8 cellular contexts compared by ENCODE assay signal in the genomic region with DNA sequence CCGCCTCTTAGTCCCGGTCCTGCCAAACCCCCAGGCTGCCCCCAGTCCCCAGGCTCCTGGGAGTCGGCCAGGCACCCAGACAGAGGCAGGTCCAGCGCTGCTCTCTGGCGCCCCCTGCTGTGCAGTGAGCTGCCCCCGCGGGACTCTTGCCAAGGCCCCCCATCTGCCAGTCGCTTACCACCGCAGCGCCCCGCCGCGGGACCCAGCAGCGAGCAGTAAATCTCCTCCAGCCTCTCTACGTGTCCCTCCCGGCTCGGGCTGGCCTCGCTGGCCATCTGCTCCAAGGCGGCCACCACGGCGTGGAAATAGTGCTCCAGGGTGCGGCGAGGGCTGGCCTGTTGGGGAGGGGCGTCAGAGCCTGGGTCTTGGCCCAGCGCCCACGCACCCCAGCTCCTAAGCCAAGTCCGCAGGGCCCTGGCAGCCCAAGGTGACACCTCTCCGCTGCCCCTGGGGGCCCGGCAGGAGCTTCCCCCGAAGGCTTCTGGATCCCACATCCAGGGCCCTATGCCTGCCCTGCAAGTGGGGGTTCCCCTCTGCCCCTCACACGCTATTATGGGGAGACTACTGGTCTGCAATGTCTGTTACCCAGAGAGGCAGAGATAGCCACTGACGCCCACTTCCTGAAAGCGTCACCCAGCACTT. TPM values are rescaled to one million over a fixed set of nuclear protein-coding genes. Genes with fewer than 3 reads are reported as not detected.
DNase-seq lines count a peak whose midpoint lies in the region; ATAC-seq and TF ChIP-seq lines count a peak whose summit lies in the region.

No MANE protein-coding gene starts in this region.

- ATAC-seq in HG03457 (IDR thresholded peaks at IDR 0.05; ENCODE audit: unreplicated experiment): no peak

- H3K27ac ChIP-seq in colonic mucosa: no peak overlapping the region

- H3K4me3 ChIP-seq in GM12865 (ENCODE audit: low read depth, low read length) (no peak overlapping the region), colonic mucosa (no peak overlapping the region)

- no peaks in the 10 kb centered on the region for H3K27me3 ChIP-seq in colonic mucosa

- TF ChIP-seq CTCF in GM12865 (IDR thresholded peaks at IDR 0.05; ENCODE audit: insufficient read depth, low read depth, low read length, missing control alignments) (peak; percentile 58), colonic mucosa (IDR thresholded peaks at IDR 0.05) (peak; percentile 58)

- intact Hi-C loops in colonic mucosa (cut with DNase I): no loop called here

- DNase-seq in GM12865 (ENCODE audit: low read depth) (peak; percentile 33), OCI-M1 (lab: John Stamatoyannopoulos, UW) (peak; percentile 36), colonic mucosa (peak; percentile 47), hippocampal formation (lab: John Stamatoyannopoulos, UW) (no peak), DMS79 (lab: John Stamatoyannopoulos, UW) (no peak), cortex of kidney (lab: John Stamatoyannopoulos, UW) (no peak)
- DNase-seq in stimulated activated CD4-positive, alpha-beta T cell treated with anti-CD3 and anti-CD28 coated beads, Interleukin-12 subunit alpha, Interleukin-12 subunit beta, amount 100 ng/mL, for 4 hours: peak; percentile 19

- no peaks in the 10 kb centered on the region for H3K4me1 ChIP-seq in colonic mucosa

- no peaks in the 10 kb centered on the region for H3K9me3 ChIP-seq in colonic mucosa

- no peak overlapping the region for H3K9ac ChIP-seq in colonic mucosa (ENCODE audit: low read depth in 2 of 2, low read length in 2 of 2)

- H3K36me3 ChIP-seq in colonic mucosa: no peaks in the 10 kb centered on the region

RNA-seq across cellular contexts. Expression of a gene that starts 33.7 kb away (rescaled TPM):
- 10 to 100 TPM in 1 of 2 donors, 1 to 10 TPM in 1; 6.5 to 12.8 TPM for total RNA-seq in colonic mucosa

RNA-seq across cellular contexts. Expression of a gene that starts 34.6 kb away (rescaled TPM):
- under 1 TPM; 0.61 to 0.96 TPM for total RNA-seq in colonic mucosa

Comparison
In these comparisons a context has a peak if more than half of its experiments do, and no peak if none do; other contexts are left out.
1. DNase-seq: peak in GM12865 (single experiment), OCI-M1 (single experiment), colonic mucosa (single experiment) and stimulated activated CD4-positive, alpha-beta T cell treated with anti-CD3 and anti-CD28 coated beads, Interleukin-12 subunit alpha, Interleukin-12 subunit beta, amount 100 ng/mL, for 4 hours (single experiment); none in hippocampal formation (0 of 2), DMS79 (single experiment) and cortex of kidney (single experiment).